In the genomic region with DNA sequence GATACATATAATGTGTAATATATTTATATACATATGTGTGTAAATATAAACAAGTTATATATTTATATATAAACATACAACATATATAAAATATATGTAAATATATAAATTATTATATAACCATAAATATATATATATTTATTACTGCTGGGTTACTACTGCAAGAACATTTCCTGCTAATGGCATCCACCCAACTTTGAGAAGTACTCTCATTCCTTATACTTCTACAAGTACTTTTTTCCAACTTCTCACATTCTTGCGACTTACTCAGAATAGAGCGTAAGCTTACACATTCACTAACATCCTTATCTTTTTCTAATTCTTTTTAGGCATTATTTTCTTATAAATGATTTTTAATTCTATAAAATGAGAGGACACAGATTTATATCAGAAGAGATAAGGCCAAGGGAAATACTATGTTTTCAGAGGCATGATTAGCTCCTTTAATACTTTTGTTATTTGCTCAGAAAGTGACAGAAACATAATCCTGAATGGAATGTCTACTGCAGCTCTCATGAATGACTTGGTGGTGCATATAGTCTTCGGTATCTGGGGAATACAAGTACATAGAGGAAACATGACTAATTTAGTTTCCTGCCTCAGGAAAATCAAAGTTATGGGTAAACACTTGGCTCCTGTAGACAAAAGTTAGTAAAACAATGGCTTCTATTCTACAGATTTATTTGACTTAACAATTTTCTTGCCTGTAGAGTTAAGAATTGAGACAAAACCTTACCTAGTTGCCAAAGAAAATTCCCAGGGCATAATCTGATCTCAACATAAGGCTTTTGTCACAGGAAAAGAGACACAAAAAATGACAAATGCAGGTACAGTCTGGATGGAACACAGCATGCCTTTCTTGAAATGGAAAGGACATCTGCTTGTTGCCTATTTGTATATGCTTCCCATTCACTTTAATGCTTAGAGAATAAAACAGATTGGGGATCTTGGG, we compare ENCODE assay signal across 21 cellular contexts.
DNase-seq lines count a peak whose midpoint lies in the region; TF ChIP-seq lines count a peak whose summit lies in the region.
"Had no signal": no experiment of that assay in that cellular context is flagged by ENCODE, and none has a peak within 500 bp of the region (broad histone marks: within the 10 kb centered on the region; RNA-seq: fewer than 3 reads in every experiment).

No MANE protein-coding gene starts in this region.

- no peaks in the 10 kb centered on the region for H3K9me2 ChIP-seq in SK-N-SH

- in situ Hi-C loops in astrocyte of the spinal cord (cut with HindIII; ENCODE audit: low sequenced_read_pairs): no loop called here

- H3K9me3 ChIP-seq in A673 (ENCODE audit: low read depth, low read length, poor library complexity, severe bottlenecking): no peaks in the 10 kb centered on the region
- H3K9me3 ChIP-seq in spleen: no peaks in the 10 kb centered on the region
- no peaks in the 10 kb centered on the region for H3K9me3 ChIP-seq in SK-N-SH
- no peaks in the 10 kb centered on the region for H3K9me3 ChIP-seq in uterus

- no peaks in the 10 kb centered on the region for H3K27me3 Mint-ChIP-seq in HFFc6 (ENCODE audit: insufficient read depth)
- H3K27me3 Mint-ChIP-seq: CD8-positive, alpha-beta memory T cell had no signal

- no peak for TF ChIP-seq RAD21 in SK-N-SH (IDR thresholded peaks at IDR 0.05; ENCODE audit: low read length)

- TF ChIP-seq CTCF in A673 (conservative IDR thresholded peaks at IDR 0.05; ENCODE audit: low read depth, low read length) (no peak), HFFc6 (IDR thresholded peaks at IDR 0.05) (no peak), astrocyte of the spinal cord (IDR thresholded peaks at IDR 0.05; ENCODE audit: low read depth, low read length) (no peak), spleen (IDR thresholded peaks at IDR 0.05 in 8 of 11, conservative IDR thresholded peaks at IDR 0.05 in 3 of 11) (no peak), SK-N-SH (IDR thresholded peaks at IDR 0.05) (no peak), uterus (IDR thresholded peaks at IDR 0.05) (no peak)

- H3K27me3 ChIP-seq in A673 (replicated peaks; ENCODE audit: insufficient read depth, low read depth, low read length, poor library complexity): no peaks in the 10 kb centered on the region
- no peaks in the 10 kb centered on the region for H3K27me3 ChIP-seq in spleen (replicated peaks in 1 of 7)
- H3K27me3 ChIP-seq in SK-N-SH (ENCODE audit: insufficient read depth): no peaks in the 10 kb centered on the region
- H3K27me3 ChIP-seq in uterus: no peaks in the 10 kb centered on the region

- TF ChIP-seq EP300 in SK-N-SH (IDR thresholded peaks at IDR 0.05; ENCODE audit: borderline replicate concordance in 1 of 2, low read depth in 1 of 2, low read length in 1 of 2): no peak

- no peaks in the 10 kb centered on the region for H3K79me2 ChIP-seq in SK-N-SH (ENCODE audit: insufficient read depth)

- CTCF ChIA-PET in A673 (lab: Charles Lee) (no interaction called here), SK-N-SH (lab: Yijun Ruan, JAX) (interaction anchor here (1.7 to 4.0 kb wide), 3 partner anchors 9 to 294 kb away, joined by 5 to 17 read pairs (median 14); no protein-coding TSS in a partner anchor)

- H3K4me3 ChIP-seq in A673 (ENCODE audit: low read depth, low read length, poor library complexity, severe bottlenecking): no peak overlapping the region
- H3K4me3 ChIP-seq in astrocyte of the spinal cord (ENCODE audit: low read depth, low read length): no peak overlapping the region
- no peak overlapping the region for H3K4me3 ChIP-seq in spleen
- H3K4me3 ChIP-seq in SK-N-SH (ENCODE audit: low read depth in 2 of 2, low read length in 1 of 2): no peak overlapping the region
- H3K4me3 ChIP-seq in uterus: no peak overlapping the region

- H2AFZ ChIP-seq in SK-N-SH (ENCODE audit: low read depth): no peak overlapping the region

- H3K9ac ChIP-seq in SK-N-SH: no peak overlapping the region

- POLR2A ChIA-PET in A673 (lab: Charles Lee; ENCODE audit: low non-redundant PET): no interaction called here
- POLR2A ChIA-PET in SK-N-SH (lab: Yijun Ruan, JAX): no interaction called here

- DNase-seq in A673 (ENCODE audit: low spot score): peak; percentile 90
- peak; percentile 9 for DNase-seq in HFFc6
- DNase-seq in astrocyte of the spinal cord (ENCODE audit: low read depth, low spot score): peak; percentile 15
- peak; percentile 18 for DNase-seq in kidney tubule cell (ENCODE audit: low spot score)
- DNase-seq in spleen: no peak
- no peak for DNase-seq in NCI-H748 (lab: John Stamatoyannopoulos, UW; ENCODE audit: unreplicated experiment)
- no peak for DNase-seq in SK-N-SH
- no peak for DNase-seq in uterus
- DNase-seq: activated CD4-positive, alpha-beta T cell treated with anti-CD3 and anti-CD28 coated beads for 4 hours; activated CD8-positive, alpha-beta memory T cell treated with anti-CD3 and anti-CD28 coated beads, Interleukin-2, amount 50 U/mL, for 48 hours; activated gamma-delta T cell; amniotic stem cell; CD8-positive, alpha-beta memory T cell; DND-41; KBM-7; left colon; NCI-H1048; NCI-H2081; NCI-H510A; stimulated activated CD4-positive, alpha-beta T cell treated with anti-CD3 and anti-CD28 coated beads, Interleukin-4, amount 100 ng/mL, for 1 hour; T1000 had no signal

- H3K36me3 ChIP-seq in A673 (ENCODE audit: insufficient read depth, low read length, poor library complexity, severe bottlenecking) (no peaks in the 10 kb centered on the region), spleen (no peaks in the 10 kb centered on the region), SK-N-SH (replicated peaks in 1 of 2; ENCODE audit: control insufficient read depth in 1 of 2, insufficient read depth in 2 of 2, low read length in 1 of 2) (no peaks in the 10 kb centered on the region), uterus (no peaks in the 10 kb centered on the region)

- no peak overlapping the region for H3K4me2 ChIP-seq in SK-N-SH

- intact Hi-C loops in A673 (cut with micrococcal nuclease; ENCODE audit: unreplicated experiment) (loop anchor here (10.0 kb wide), 1 partner anchor 384 kb away; no protein-coding TSS in a partner anchor), spleen (cut with DNase I; ENCODE audit: low total_unique reads) (no loop called here), uterus (cut with DNase I; ENCODE audit: low total_unique reads) (no loop called here)

- TF ChIP-seq POLR2A in spleen (IDR thresholded peaks at IDR 0.05): no peak
- no peak for TF ChIP-seq POLR2A in uterus (IDR thresholded peaks at IDR 0.05)

- peaks cover 8% of the 10 kb centered on the region for H3K9me3 Mint-ChIP-seq in HFFc6

- no peak overlapping the region for H3K4me3 Mint-ChIP-seq in HFFc6
- H3K4me3 Mint-ChIP-seq: CD8-positive, alpha-beta memory T cell had no signal

- no TSS peak for BruUV-seq in A673 (replicated peaks; lab: Mats Ljungman, UMichigan)

- H3K27ac ChIP-seq in A673 (ENCODE audit: low read depth, low read length, poor library complexity, severe bottlenecking) (peak overlapping the region; percentile 67), spleen (no peak overlapping the region), SK-N-SH (ENCODE audit: low read depth in 2 of 2, low read length in 1 of 2) (peak overlapping the region in 1 of 2 experiments; percentile 72; a peak in 2 of 4 replicates), uterus (no peak overlapping the region)

- H4K20me1 ChIP-seq in SK-N-SH (ENCODE audit: insufficient read depth): no peaks in the 10 kb centered on the region

- peak overlapping the region; percentile 67 for H3K27ac Mint-ChIP-seq in HFFc6

- H3K36me3 Mint-ChIP-seq in HFFc6 (ENCODE audit: low read depth): no peaks in the 10 kb centered on the region; the same call in 1 of the 2 replicates
- H3K36me3 Mint-ChIP-seq: CD8-positive, alpha-beta memory T cell had no signal

- peaks cover 19% of the 10 kb centered on the region for H3K4me1 ChIP-seq in A673 (ENCODE audit: insufficient read depth, low read length, poor library complexity, severe bottlenecking)
- no peaks in the 10 kb centered on the region for H3K4me1 ChIP-seq in spleen
- no peaks in the 10 kb centered on the region; a peak in 3 of 4 replicates for H3K4me1 ChIP-seq in SK-N-SH (ENCODE audit: control insufficient read depth in 1 of 2, insufficient read depth in 2 of 2, low read depth in 1 of 2, low read length in 1 of 2)
- H3K4me1 ChIP-seq in uterus: no peaks in the 10 kb centered on the region

- 64 to 70% (median 65%) methylated on average over 3 of the region's 3 CpGs for WGBS in spleen, 5 donors
- WGBS in SK-N-SH (ENCODE audit: low lambda C conversion rate): 54% methylated on average over 3 of the region's 3 CpGs

- H3K4me1 Mint-ChIP-seq in HFFc6 (ENCODE audit: low read depth): peaks cover 36% of the 10 kb centered on the region
- H3K4me1 Mint-ChIP-seq: CD8-positive, alpha-beta memory T cell had no signal

- no peaks in the 10 kb centered on the region for H3F3A ChIP-seq in SK-N-SH (replicated peaks; ENCODE audit: insufficient read depth)

TF ChIP-seq in SK-N-SH, 30 proteins besides CTCF, POLR2A, EP300 and RAD21 (continues in another document):
- TF ChIP-seq TAF1 (IDR thresholded peaks at IDR 0.05; ENCODE audit: borderline replicate concordance, low read depth, low read length) (no peak), FOSL2 (IDR thresholded peaks at IDR 0.05; ENCODE audit: borderline replicate concordance, low read depth) (no peak), GATA2 (CRISPR knock-in tag; IDR thresholded peaks at IDR 0.05) (no peak), JUND (IDR thresholded peaks at IDR 0.05) (no peak), POLR2AphosphoS5 (IDR thresholded peaks at IDR 0.05; ENCODE audit: low read depth, low read length) (no peak), GABPA (IDR thresholded peaks at IDR 0.05; ENCODE audit: low read depth) (no peak), FOXJ3 (CRISPR knock-in tag; IDR thresholded peaks at IDR 0.05) (no peak), RFX5 (IDR thresholded peaks at IDR 0.05; ENCODE audit: low read length) (no peak), EZH2phosphoT487 (IDR thresholded peaks at IDR 0.05; ENCODE audit: borderline replicate concordance, low read depth) (no peak), YY1 (IDR thresholded peaks at IDR 0.05; ENCODE audit: low read depth) (no peak), SIN3A (IDR thresholded peaks at IDR 0.05; ENCODE audit: borderline replicate concordance, low read depth, low read length) (no peak)

Comparison
In these comparisons a context has a peak if more than half of its experiments do, and no peak if none do; other contexts are left out.
1. DNase-seq: peak in A673 (single experiment), HFFc6 (single experiment), astrocyte of the spinal cord (single experiment) and kidney tubule cell (single experiment); none in spleen (single experiment), NCI-H748 (single experiment), SK-N-SH (single experiment) and uterus (0 of 2).